In genomic region chr2:70753978-70754377, GRCh38 we compare ENCODE assay signal across 28 cellular contexts. TPM values are rescaled to one million over a fixed set of nuclear protein-coding genes. Genes with fewer than 3 reads are reported as not detected.
"Had no signal": no experiment of that assay in that cellular context is flagged by ENCODE, and none has a peak within 500 bp of the region (broad histone marks: within the 10 kb centered on the region; RNA-seq: fewer than 3 reads in every experiment).

No MANE protein-coding gene starts in this region.

- H3K36me3 ChIP-seq: cardiac muscle cell, esophagus squamous epithelium, gastrocnemius medialis, sigmoid colon, transverse colon had no signal

- H3K27me3 ChIP-seq: body of pancreas, cardiac muscle cell had no signal

- DNase-seq: activated CD4-positive, alpha-beta T cell treated with anti-CD3 and anti-CD28 coated beads, Interleukin-2, amount 10 ng/mL, durations not matched to agents 7 days and 5 days; activated CD8-positive, alpha-beta memory T cell treated with anti-CD3 and anti-CD28 coated beads, Interleukin-2, amount 10 ng/mL, durations not matched to agents 7 days and 5 days; activated CD8-positive, alpha-beta T cell treated with anti-CD3 and anti-CD28 coated beads for 36 hours; activated gamma-delta T cell treated with Interleukin-2 at 50 U/mL for 16 hours; anterior cingulate cortex; body of pancreas; cortex of kidney; endodermal cell; esophagus squamous epithelium; gastrocnemius medialis; head of caudate nucleus; hypothalamus; midbrain; natural killer cell; retina; sigmoid colon; stimulated activated CD4-positive, alpha-beta T cell treated with anti-CD3 and anti-CD28 coated beads, Interleukin-2, amount 100 ng/mL, for 48 hours; stimulated activated CD8-positive, alpha-beta memory T cell treated with anti-CD3 and anti-CD28 coated beads, Interleukin-4, amount 100 ng/mL, for 48 hours; stimulated activated naive B cell treated with anti-CD40 and anti-IgM and Interleukin-4, amounts not matched to agents 10 μg/mL and 1 μg/mL and 100 μg/mL, for 72 hours; transverse colon had no signal

- H3K4me1 ChIP-seq: body of pancreas, esophagus squamous epithelium, gastrocnemius medialis, sigmoid colon, transverse colon had no signal

- H3K27ac ChIP-seq: body of pancreas, cardiac muscle cell, esophagus squamous epithelium, gastrocnemius medialis, sigmoid colon, transverse colon had no signal

- H3K9me3 ChIP-seq: body of pancreas, esophagus squamous epithelium, gastrocnemius medialis, sigmoid colon, transverse colon had no signal

- ATAC-seq: activated CD4-positive, CD25-positive, alpha-beta regulatory T cell treated with anti-CD3 and anti-CD28 coated beads, Interleukin-2, amount 50 U/mL, for 24 hours; activated CD8-positive, alpha-beta memory T cell treated with anti-CD3 and anti-CD28 coated beads, Interleukin-2, amount 10 ng/mL, durations not matched to agents 7 days and 5 days; activated CD8-positive, alpha-beta T cell treated with anti-CD3 and anti-CD28 coated beads for 36 hours; body of pancreas; gastrocnemius medialis; natural killer cell; stimulated activated naive B cell treated with anti-CD40 and anti-IgM and Interleukin-4, amounts not matched to agents 10 μg/mL and 1 μg/mL and 100 μg/mL, for 72 hours had no signal

- H3K4me3 ChIP-seq: body of pancreas, cardiac muscle cell, esophagus squamous epithelium, gastrocnemius medialis, sigmoid colon, smooth muscle cell, transverse colon had no signal

RNA-seq across cellular contexts. Expression of gene ADD2, which starts 14.0 kb away (rescaled TPM):
- total RNA-seq: osteoblast had no signal

RNA-seq across cellular contexts. Expression of gene FIGLA, which starts 36.5 kb away (rescaled TPM):
- total RNA-seq: activated CD4-positive, alpha-beta T cell treated with anti-CD3 and anti-CD28 coated beads, Interleukin-2, amount 10 ng/mL, durations not matched to agents 7 days and 5 days; activated CD8-positive, alpha-beta memory T cell treated with anti-CD3 and anti-CD28 coated beads, Interleukin-2, amount 10 ng/mL, durations not matched to agents 7 days and 5 days; activated CD8-positive, alpha-beta T cell treated with anti-CD3 and anti-CD28 coated beads for 36 hours; body of pancreas; cardiac muscle cell; cerebellum; endodermal cell; esophagus squamous epithelium; gastrocnemius medialis; liver; natural killer cell; osteoblast; progenitor cell of endocrine pancreas; sigmoid colon; smooth muscle cell; temporal lobe; transverse colon had no signal
